ENCODE assay signal across 20 cellular contexts in genomic region chr6:143581835-143582480, GRCh38.
DNase-seq lines count a peak whose midpoint lies in the region; ATAC-seq and TF ChIP-seq lines count a peak whose summit lies in the region.
"Had no signal": no experiment of that assay in that cellular context is flagged by ENCODE, and none has a peak within 500 bp of the region (broad histone marks: within the 10 kb centered on the region; RNA-seq: fewer than 3 reads in every experiment).

No MANE protein-coding gene starts in this region.

- no peaks in the 10 kb centered on the region for H4K20me1 ChIP-seq in GM23248 (ENCODE audit: insufficient read depth)

- H2AFZ ChIP-seq in GM23248, result no peak overlapping the region

- peak overlapping the region; percentile 67 for H3K27ac ChIP-seq in GM23248
- H3K27ac ChIP-seq: gastrocnemius medialis, lower lobe of right lung, spleen, thyroid gland had no signal

- peak; percentile 79 for DNase-seq in GM23248
- DNase-seq in adipocyte (ENCODE audit: low read depth), result peak; percentile 78
- DNase-seq in fibroblast of mammary gland (ENCODE audit: low read depth), result peak; percentile 86
- no peak for DNase-seq in omental fat pad (ENCODE audit: low spot score)
- DNase-seq in H4 (ENCODE audit: low spot score), result no peak
- DNase-seq in NCI-H2029 (lab: John Stamatoyannopoulos, UW), result no peak
- no peak for DNase-seq in mucosa of gallbladder (ENCODE audit: low spot score)
- DNase-seq in NOMO-1 (lab: John Stamatoyannopoulos, UW; ENCODE audit: unreplicated experiment in 2 of 2), result no peak
- DNase-seq: activated CD4-positive, alpha-beta T cell treated with anti-CD3 and anti-CD28 coated beads, Interleukin-2, amount 10 ng/mL, durations not matched to agents 7 days and 5 days; activated naive CD4-positive, alpha-beta T cell treated with anti-CD3 and anti-CD28 coated beads, Interleukin-2, amount 10 ng/mL, durations not matched to agents 7 days and 5 days; effector CD4-positive, alpha-beta T cell; gastrocnemius medialis; GOT3; lower lobe of right lung; naive thymus-derived CD4-positive, alpha-beta T cell; NCI-H1048; NCI-H2171 treated with DMSO at 0.1 percent for 48 hours; spleen; thyroid gland had no signal

- H3K9me3 ChIP-seq in GM23248 (ENCODE audit: low read depth) (no peaks in the 10 kb centered on the region), adipocyte (ENCODE audit: control insufficient read depth, low read length) (no peaks in the 10 kb centered on the region)
- H3K9me3 ChIP-seq: gastrocnemius medialis, lower lobe of right lung, spleen, thyroid gland had no signal

- H3K27me3 ChIP-seq in GM23248 (replicated peaks; ENCODE audit: insufficient read depth) (no peaks in the 10 kb centered on the region), adipocyte (replicated peaks; ENCODE audit: control insufficient read depth, insufficient read depth, low read length) (no peaks in the 10 kb centered on the region)
- H3K27me3 ChIP-seq: gastrocnemius medialis, spleen, thyroid gland had no signal

- H3K36me3 ChIP-seq in GM23248 (ENCODE audit: low read depth) (no peaks in the 10 kb centered on the region), adipocyte (ENCODE audit: control insufficient read depth, insufficient read depth, low read length, severe bottlenecking) (no peaks in the 10 kb centered on the region)
- H3K36me3 ChIP-seq: gastrocnemius medialis, lower lobe of right lung, spleen, thyroid gland had no signal

- H3K4me1 ChIP-seq in GM23248 (ENCODE audit: insufficient read depth) (peaks cover 32% of the 10 kb centered on the region), adipocyte (ENCODE audit: control insufficient read depth, insufficient read depth, low read length) (peaks cover 51% of the 10 kb centered on the region)
- H3K4me1 ChIP-seq: gastrocnemius medialis, lower lobe of right lung, spleen, thyroid gland had no signal

- TF ChIP-seq CTCF in fibroblast of mammary gland (conservative IDR thresholded peaks at IDR 0.05; ENCODE audit: control insufficient read depth, insufficient read depth, low read depth, low read length) (no peak), omental fat pad (IDR thresholded peaks at IDR 0.05) (no peak)

- in situ Hi-C loops in GM23248 (cut with MboI), result no loop called here

- H3K4me2 ChIP-seq in GM23248 (ENCODE audit: unreplicated experiment), result no peak overlapping the region

- H3K4me3 ChIP-seq in GM23248 (no peak overlapping the region), adipocyte (ENCODE audit: low read length) (no peak overlapping the region), fibroblast of mammary gland (ENCODE audit: control insufficient read depth, low read depth, low read length) (no peak overlapping the region)
- H3K4me3 ChIP-seq: gastrocnemius medialis, lower lobe of right lung, spleen, thyroid gland had no signal

- H3K9me2 ChIP-seq in GM23248 (ENCODE audit: insufficient read depth), result no peaks in the 10 kb centered on the region

- peak; percentile 64 for ATAC-seq in omental fat pad (ENCODE audit: low FRiP score)
- ATAC-seq: gastrocnemius medialis; lower lobe of right lung; naive thymus-derived CD4-positive, alpha-beta T cell; stimulated activated effector memory CD8-positive, alpha-beta T cell treated with anti-CD3 and anti-CD28 coated beads, Interleukin-12 subunit alpha, Interleukin-12 subunit beta, amount 100 ng/mL, for 72 hours had no signal

- H3K79me2 ChIP-seq in GM23248 (ENCODE audit: insufficient read depth), result no peaks in the 10 kb centered on the region

- H3F3A ChIP-seq in GM23248 (ENCODE audit: insufficient read depth), result peaks cover 13% of the 10 kb centered on the region

- WGBS in GM23248 (ENCODE audit: low coverage in 1 of 2, low lambda C conversion rate in 2 of 2, missing lambda C conversion rate in 2 of 2), 2 experiments, result 33% methylated on average over 3 of the region's 3 CpGs

- no peak overlapping the region for H3K9ac ChIP-seq in GM23248
- peak overlapping the region; percentile 38 for H3K9ac ChIP-seq in adipocyte (ENCODE audit: low read length)

Comparison
In these comparisons a context has a peak if more than half of its experiments do, and no peak if none do; other contexts are left out.
1. DNase-seq: peak in GM23248 (single experiment), adipocyte (single experiment) and fibroblast of mammary gland (single experiment); none in omental fat pad (single experiment), H4 (single experiment), NCI-H2029 (single experiment), mucosa of gallbladder (single experiment) and NOMO-1 (0 of 2).